29 cellular contexts compared by ENCODE assay signal in the genomic region with DNA sequence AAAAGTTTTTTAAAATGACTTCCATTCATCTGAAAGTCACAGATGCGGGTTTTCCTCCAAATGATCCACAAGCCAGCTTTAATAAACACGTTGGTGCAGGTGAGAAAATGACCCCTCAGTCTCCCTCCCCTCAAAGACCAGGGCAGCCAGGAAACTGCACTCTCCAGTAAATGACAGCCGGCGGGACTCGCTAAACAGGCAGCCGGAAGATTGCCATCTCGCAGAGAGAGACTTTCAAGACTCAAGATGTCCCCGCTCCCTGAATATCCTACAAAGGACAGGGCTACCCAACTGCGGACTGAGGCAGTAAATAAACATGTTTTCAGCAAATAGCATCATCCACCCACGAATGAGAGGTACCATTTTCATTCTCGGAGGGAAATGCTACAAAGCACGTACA.
"Had no signal": no experiment of that assay in that cellular context is flagged by ENCODE, and none has a peak within 500 bp of the region (broad histone marks: within the 10 kb centered on the region; RNA-seq: fewer than 3 reads in every experiment).

No MANE protein-coding gene starts in this region.

- H3K9me3 Mint-ChIP-seq: activated T-helper 1 cell treated with anti-CD3 and anti-CD28 coated beads, Interleukin-12 subunit alpha, Interleukin-12 subunit beta, Interleukin-2, Interleukin-4 antibody, amounts not matched to agents 30 ng/mL and 10 ng/mL and 1 ng/mL, durations not matched to agents 14 hours and 24 hours and 36 hours had no signal

- H3K9me3 ChIP-seq: body of pancreas had no signal

- ATAC-seq: activated CD4-positive, alpha-beta T cell treated with anti-CD3 and anti-CD28 coated beads for 36 hours; activated CD4-positive, CD25-positive, alpha-beta regulatory T cell treated with anti-CD3 and anti-CD28 coated beads, Interleukin-2, amount 50 U/mL, for 24 hours; activated naive CD4-positive, alpha-beta T cell treated with anti-CD3 and anti-CD28 coated beads, Interleukin-2, amount 50 U/mL, for 72 hours; activated T-cell treated with anti-CD3 and anti-CD28 coated beads, Interleukin-2, amount 50 U/mL, for 4 hours; body of pancreas; Right ventricle myocardium inferior; SK-N-SH treated with all-trans-retinoic acid at 6 μM for 48 hours had no signal

- H3K27ac Mint-ChIP-seq: activated CD4-positive, alpha-beta T cell treated with anti-CD3 and anti-CD28 coated beads for 36 hours; activated CD4-positive, alpha-beta T cell treated with anti-CD3 and anti-CD28 coated beads, Interleukin-2, amount 10 ng/mL, durations not matched to agents 7 days and 5 days; activated naive CD4-positive, alpha-beta T cell treated with anti-CD3 and anti-CD28 coated beads for 36 hours; activated naive CD4-positive, alpha-beta T cell treated with anti-CD3 and anti-CD28 coated beads, Interleukin-2, amount 50 U/mL, for 72 hours; activated T-helper 1 cell treated with anti-CD3 and anti-CD28 coated beads, Interleukin-12 subunit alpha, Interleukin-12 subunit beta, Interleukin-2, Interleukin-4 antibody, amounts not matched to agents 30 ng/mL and 10 ng/mL and 1 ng/mL, durations not matched to agents 14 hours and 24 hours and 36 hours had no signal

- H3K27ac ChIP-seq: adrenal gland, body of pancreas, PC-9, RWPE1 had no signal

- H3K4me2 ChIP-seq: PC-9 had no signal

- H3K4me1 Mint-ChIP-seq: activated CD4-positive, alpha-beta T cell treated with anti-CD3 and anti-CD28 coated beads for 36 hours; activated CD4-positive, alpha-beta T cell treated with anti-CD3 and anti-CD28 coated beads, Interleukin-2, amount 10 ng/mL, durations not matched to agents 7 days and 5 days had no signal

- H3K27me3 ChIP-seq: adrenal gland, body of pancreas had no signal

- H3K4me3 Mint-ChIP-seq: activated CD4-positive, alpha-beta T cell treated with anti-CD3 and anti-CD28 coated beads for 36 hours; activated CD4-positive, alpha-beta T cell treated with anti-CD3 and anti-CD28 coated beads, Interleukin-2, amount 10 ng/mL, durations not matched to agents 7 days and 5 days; activated naive CD4-positive, alpha-beta T cell treated with anti-CD3 and anti-CD28 coated beads for 36 hours; activated T-cell treated with anti-CD3 and anti-CD28 coated beads, Interleukin-2, amount 50 U/mL, for 4 hours; activated T-helper 1 cell treated with anti-CD3 and anti-CD28 coated beads, Interleukin-12 subunit alpha, Interleukin-12 subunit beta, Interleukin-2, Interleukin-4 antibody, amounts not matched to agents 30 ng/mL and 10 ng/mL and 1 ng/mL, durations not matched to agents 14 hours and 24 hours and 36 hours had no signal

- H2AFZ ChIP-seq: PC-9 had no signal

- DNase-seq: activated CD4-positive, alpha-beta T cell treated with anti-CD3 and anti-CD28 coated beads for 36 hours; activated CD4-positive, alpha-beta T cell treated with anti-CD3 and anti-CD28 coated beads, Interleukin-2, amount 10 ng/mL, durations not matched to agents 7 days and 5 days; activated CD4-positive, alpha-beta T cell treated with anti-CD3 and anti-CD28 coated beads, Interleukin-2, amount 50 U/mL, for 48 hours; activated CD8-positive, alpha-beta memory T cell treated with anti-CD3 and anti-CD28 coated beads, Interleukin-2, amount 50 U/mL, for 4 hours; activated gamma-delta T cell treated with Interleukin-2 at 50 U/mL for 16 hours; activated naive CD4-positive, alpha-beta T cell treated with anti-CD3 and anti-CD28 coated beads for 36 hours; activated T-cell treated with anti-CD3 and anti-CD28 coated beads for 4 hours; activated T-cell treated with anti-CD3 and anti-CD28 coated beads, Interleukin-2, amount 50 U/mL, for 4 hours; body of pancreas; central memory CD4-positive, alpha-beta T cell; Karpas-422; KBM-7; NCI-H1105; NCI-H1694; NCI-H1930; NCI-H2081 treated with DMSO at 0.1 percent for 48 hours; NCI-H510A; PC-9; SIG-M5; T-helper 1 cell; T-helper 2 cell; T-helper 9 cell had no signal

- H3K27me3 Mint-ChIP-seq: activated CD4-positive, alpha-beta T cell treated with anti-CD3 and anti-CD28 coated beads, Interleukin-2, amount 10 ng/mL, durations not matched to agents 7 days and 5 days had no signal

- H3K36me3 ChIP-seq: adrenal gland had no signal

- H3K4me1 ChIP-seq: adrenal gland had no signal

- H3K4me3 ChIP-seq: adrenal gland, body of pancreas, PC-9 had no signal
